ENCODE assay signal across 14 cellular contexts in the genomic region with DNA sequence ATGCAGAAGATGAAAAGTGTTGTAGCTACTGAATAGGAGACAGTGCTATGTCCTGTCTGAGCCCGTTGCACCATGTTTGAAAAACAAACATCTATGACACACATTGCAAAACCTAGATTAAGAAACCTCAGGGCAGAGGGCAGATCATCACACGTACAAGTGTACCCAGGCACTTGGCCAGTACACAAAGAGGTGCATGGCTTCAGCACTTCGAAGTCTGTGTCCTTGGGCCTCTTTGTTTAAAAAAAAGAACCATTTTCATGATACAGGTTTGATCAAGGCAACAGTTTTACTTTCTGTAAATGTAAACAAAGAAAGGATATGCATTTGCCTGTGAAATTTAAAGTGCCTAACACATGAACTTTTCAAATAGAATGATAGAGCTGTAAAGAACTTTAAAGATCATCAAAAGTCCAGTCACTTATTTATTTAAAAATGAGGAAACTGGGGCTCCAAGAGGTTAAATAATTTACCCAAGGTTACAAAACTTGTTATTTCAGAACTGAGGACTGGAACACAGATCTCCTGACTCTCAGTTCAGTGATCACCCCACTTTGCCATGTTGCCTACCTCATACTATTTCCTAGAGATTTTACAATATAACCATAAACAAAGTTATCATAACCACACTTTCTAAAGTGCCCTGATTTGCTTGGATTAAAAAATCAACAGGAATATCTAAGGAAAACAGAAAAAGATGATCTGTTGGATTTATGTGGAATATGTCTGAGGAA. TPM values are rescaled to one million over a fixed set of nuclear protein-coding genes. Genes with fewer than 3 reads are reported as not detected.
DNase-seq lines count a peak whose midpoint lies in the region; ATAC-seq and TF ChIP-seq lines count a peak whose summit lies in the region.
"Had no signal": no experiment of that assay in that cellular context is flagged by ENCODE, and none has a peak within 500 bp of the region (broad histone marks: within the 10 kb centered on the region; RNA-seq: fewer than 3 reads in every experiment).

No MANE protein-coding gene starts in this region.

- DNase-seq in ELR (ENCODE audit: low read depth): peak; percentile 13
- peak; percentile 58 for DNase-seq in OCI-M1 (lab: John Stamatoyannopoulos, UW)
- peak; percentile 77 for DNase-seq in epithelial cell of esophagus (ENCODE audit: low read depth)
- DNase-seq in aorta: no peak
- DNase-seq in OCI-LY7 (ENCODE audit: low spot score): no peak
- DNase-seq in T1000 (lab: John Stamatoyannopoulos, UW): no peak
- no peak for DNase-seq in NCI-H128 (lab: John Stamatoyannopoulos, UW; ENCODE audit: unreplicated experiment)
- DNase-seq: effector CD8-positive, alpha-beta T cell; GDM1; hippocampal formation; NCI-H2227 treated with DMSO at 0.1 percent for 48 hours; stimulated activated naive CD8-positive, alpha-beta T cell treated with anti-CD3 and anti-CD28 coated beads, Interleukin-15, Interleukin-2, amounts not matched to agents 100 U/mL and 50 U/mL, for 24 hours had no signal

- no peaks in the 10 kb centered on the region for H3K79me2 ChIP-seq in OCI-LY7 (ENCODE audit: insufficient read depth, low read depth, low read length)

- CTCF ChIA-PET in OCI-LY7 (lab: Charles Lee; ENCODE audit: unreplicated experiment): no interaction called here

- intact Hi-C loops in aorta (cut with DNase I): no loop called here
- intact Hi-C loops in OCI-LY7 (cut with micrococcal nuclease; ENCODE audit: unreplicated experiment): no loop called here

- H3K27ac ChIP-seq in neutrophil (peak overlapping the region; percentile 91), aorta (ENCODE audit: low read depth in 1 of 2, low read length in 2 of 2) (no peak overlapping the region), OCI-LY7 (ENCODE audit: low read depth, low read length, poor library complexity, severe bottlenecking) (no peak overlapping the region)
- H3K27ac ChIP-seq: KMS-11 had no signal

- H3K9me3 ChIP-seq in neutrophil: no peaks in the 10 kb centered on the region
- H3K9me3 ChIP-seq in aorta (ENCODE audit: control insufficient read depth, low read length): no peaks in the 10 kb centered on the region
- H3K9me3 ChIP-seq in OCI-LY7 (ENCODE audit: low read length): no peaks in the 10 kb centered on the region

- peaks cover 43 to 56% of the 10 kb centered on the region in 2 experiments for H3K4me1 ChIP-seq in neutrophil (ENCODE audit: control insufficient read depth in 1 of 2, insufficient read depth in 1 of 2, low read depth in 1 of 2, low read length in 1 of 2)
- no peaks in the 10 kb centered on the region for H3K4me1 ChIP-seq in aorta (ENCODE audit: control insufficient read depth in 1 of 2, insufficient read depth in 2 of 2, low read length in 2 of 2)
- H3K4me1 ChIP-seq in OCI-LY7 (ENCODE audit: insufficient read depth, low read length, poor library complexity, severe bottlenecking): peaks cover 1% of the 10 kb centered on the region

- H3K9me2 ChIP-seq in OCI-LY7 (ENCODE audit: insufficient read depth, low read length): no peaks in the 10 kb centered on the region

- BruUV-seq in OCI-LY7 (replicated peaks; lab: Mats Ljungman, UMichigan): no TSS peak

- ATAC-seq in aorta (ENCODE audit: low FRiP score): no peak
- ATAC-seq: stimulated activated naive CD8-positive, alpha-beta T cell treated with anti-CD3 and anti-CD28 coated beads, Interleukin-15, Interleukin-2, amounts not matched to agents 100 U/mL and 50 U/mL, for 24 hours had no signal

- POLR2A ChIA-PET in OCI-LY7 (lab: Charles Lee): no interaction called here

- no peak overlapping the region for H3K4me2 ChIP-seq in OCI-LY7 (ENCODE audit: low read length)
- H3K4me2 ChIP-seq: KMS-11 had no signal

- TF ChIP-seq CTCF in epithelial cell of esophagus (IDR thresholded peaks at IDR 0.05; ENCODE audit: insufficient read depth, low read depth, low read length, missing control alignments) (no peak), neutrophil (IDR thresholded peaks at IDR 0.05) (no peak), OCI-LY7 (conservative IDR thresholded peaks at IDR 0.05; ENCODE audit: low read length) (no peak)

- 39 to 69% methylated on average over 3 of the region's 3 CpGs for WGBS in aorta, 2 donors

- H3K4me3 ChIP-seq in epithelial cell of esophagus (ENCODE audit: low read length) (no peak overlapping the region), neutrophil (ENCODE audit: low read depth in 1 of 2, low read length in 1 of 2) (peak overlapping the region; percentile 15 to 36), aorta (ENCODE audit: low read length in 2 of 2) (no peak overlapping the region), OCI-LY7 (ENCODE audit: low read depth, low read length, poor library complexity, severe bottlenecking) (no peak overlapping the region)

- no peaks in the 10 kb centered on the region for H4K20me1 ChIP-seq in OCI-LY7 (ENCODE audit: insufficient read depth, low read length)

- H3K36me3 ChIP-seq in neutrophil: no peaks in the 10 kb centered on the region
- H3K36me3 ChIP-seq in aorta (ENCODE audit: control insufficient read depth in 1 of 2, insufficient read depth in 2 of 2, low read length in 1 of 2): no peaks in the 10 kb centered on the region
- no peaks in the 10 kb centered on the region for H3K36me3 ChIP-seq in OCI-LY7 (ENCODE audit: insufficient read depth, low read length)

- H3K27me3 ChIP-seq in neutrophil: no peaks in the 10 kb centered on the region
- no peaks in the 10 kb centered on the region for H3K27me3 ChIP-seq in aorta (ENCODE audit: control insufficient read depth in 1 of 2, insufficient read depth in 2 of 2, low read length in 1 of 2)

- H2AFZ ChIP-seq in OCI-LY7 (ENCODE audit: low read length): no peak overlapping the region

RNA-seq across cellular contexts. Expression of a gene that starts 7.2 kb away (rescaled TPM):
- total RNA-seq in aorta (10 to 100 TPM; 47.8 to 73.5 TPM), OCI-LY7 (2022) (25.2 and 35.4 TPM in 2 replicates)
- 10 to 100 TPM; 16.2 to 16.4 TPM for polyA plus RNA-seq in aorta
- total RNA-seq in OCI-LY7 (2014; rRNA removed; shearing (Covaris generic)): 18.0 and 18.4 TPM in 2 replicates

Comparison
In these comparisons a context has a peak if more than half of its experiments do, and no peak if none do; other contexts are left out.
1. DNase-seq: peak in ELR (single experiment), OCI-M1 (single experiment) and epithelial cell of esophagus (single experiment); none in aorta (0 of 2), OCI-LY7 (single experiment), T1000 (single experiment) and NCI-H128 (single experiment).
2. H3K4me3 ChIP-seq: peak in neutrophil (2 of 2); none in epithelial cell of esophagus (single experiment), aorta (0 of 2) and OCI-LY7 (single experiment).